In genomic region chr6:165986647-165987482, GRCh38 we compare ENCODE assay signal across 11 cellular contexts.
DNase-seq lines count a peak whose midpoint lies in the region; ATAC-seq and TF ChIP-seq lines count a peak whose summit lies in the region.
"Had no signal": no experiment of that assay in that cellular context is flagged by ENCODE, and none has a peak within 500 bp of the region (broad histone marks: within the 10 kb centered on the region; RNA-seq: fewer than 3 reads in every experiment).

No MANE protein-coding gene starts in this region.

- peak overlapping the region; percentile 75 for H2BK5ac ChIP-seq in IMR-90 (ENCODE audit: low read depth, low read length, poor library complexity, severe bottlenecking)

- in situ Hi-C loops in IMR-90 (cut with MboI; ENCODE audit: low sequenced_read_pairs): loop anchor here (5.0 kb wide), 1 partner anchor 110 kb away; no protein-coding TSS in a partner anchor

- H4K20me1 ChIP-seq in IMR-90 (ENCODE audit: insufficient read depth, low read length): peaks cover 6% of the 10 kb centered on the region; the same call in 1 of the 2 replicates

- H3K9me1 ChIP-seq in IMR-90 (ENCODE audit: insufficient read depth, low read length): no peaks in the 10 kb centered on the region

- peak overlapping the region; percentile 35; the same call in 1 of the 2 replicates for H3K56ac ChIP-seq in IMR-90 (ENCODE audit: extremely low read depth, insufficient read depth, low read length)

- H3K79me1 ChIP-seq in IMR-90 (ENCODE audit: low read depth in 1 of 2, low read length in 2 of 2): peaks cover 0 to 12% of the 10 kb centered on the region in 2 experiments; a peak in 1 of 4 replicates

- H2BK15ac ChIP-seq in IMR-90 (ENCODE audit: low read depth, low read length): 0 out of 3 replicates have a peak overlapping the region, but pooled peaks have one; percentile 33

- peak overlapping the region; percentile 16 to 27; a peak in 3 of 4 replicates for H4K8ac ChIP-seq in IMR-90 (ENCODE audit: low read depth in 2 of 2, low read length in 2 of 2)

- H2AK9ac ChIP-seq in IMR-90 (replicated peaks; ENCODE audit: low read depth, low read length, poor library complexity): no peak overlapping the region

- H3K9me3 ChIP-seq in IMR-90 (ENCODE audit: control insufficient read depth, insufficient read depth, low read length): no peaks in the 10 kb centered on the region
- H3K9me3 ChIP-seq in suprapubic skin: no peaks in the 10 kb centered on the region
- H3K9me3 ChIP-seq: pancreas had no signal

- no peak for TF ChIP-seq RAD21 in IMR-90 (IDR thresholded peaks at IDR 0.05; ENCODE audit: low read length)

- H3K4me3 ChIP-seq in IMR-90 (ENCODE audit: insufficient read depth, low read depth, low read length): peak overlapping the region; percentile 58
- peak overlapping the region; percentile 51 to 59 for H3K4me3 ChIP-seq in cardiac fibroblast (replicated peaks in 1 of 2; ENCODE audit: low read depth in 2 of 2, low read length in 2 of 2)
- peak overlapping the region; percentile 48 for H3K4me3 ChIP-seq in suprapubic skin

- no peaks in the 10 kb centered on the region for H3K27me3 ChIP-seq in IMR-90 (ENCODE audit: control insufficient read depth, insufficient read depth, low read length)
- peaks cover 51% of the 10 kb centered on the region for H3K27me3 ChIP-seq in suprapubic skin

- peaks cover 3% of the 10 kb centered on the region; the same call in 1 of the 2 replicates for H3K36me3 ChIP-seq in IMR-90 (ENCODE audit: control insufficient read depth, insufficient read depth, low read length)
- H3K36me3 ChIP-seq in suprapubic skin: no peaks in the 10 kb centered on the region
- H3K36me3 ChIP-seq: pancreas had no signal

- peak overlapping the region; percentile 34; the same call in 1 of the 2 replicates for H4K5ac ChIP-seq in IMR-90 (ENCODE audit: low read depth, low read length)

- no peak for TF ChIP-seq EP300 in suprapubic skin (IDR thresholded peaks at IDR 0.05)

- TF ChIP-seq CTCF in IMR-90 (conservative IDR thresholded peaks at IDR 0.05; ENCODE audit: low read depth, low read length) (no peak), cardiac fibroblast (IDR thresholded peaks at IDR 0.05; ENCODE audit: low read depth, low read length) (no peak), suprapubic skin (IDR thresholded peaks at IDR 0.05) (no peak)

- no TSS peak for BruUV-seq in IMR-90 (replicated peaks; lab: Mats Ljungman, UMichigan)

- H2BK20ac ChIP-seq in IMR-90 (ENCODE audit: low read depth, low read length): no peak overlapping the region

- TF ChIP-seq POLR2A in IMR-90 (IDR thresholded peaks at IDR 0.05; ENCODE audit: low read depth, low read length): peak; percentile 5
- no peak for TF ChIP-seq POLR2A in suprapubic skin (IDR thresholded peaks at IDR 0.05)

- H3K23ac ChIP-seq in IMR-90 (ENCODE audit: low read depth, low read length): 0 out of 2 replicates have a peak overlapping the region, but pooled peaks have one; percentile 24

- POLR2A ChIA-PET in IMR-90 (lab: Charles Lee; ENCODE audit: unreplicated experiment): no interaction called here

- dilution Hi-C loops in IMR-90 (cut with HindIII; ENCODE audit: low sequenced_read_pairs, unreplicated experiment): no loop called here

- no peak overlapping the region for H2BK120ac ChIP-seq in IMR-90 (ENCODE audit: low read depth, low read length)

- H2AK5ac ChIP-seq in IMR-90 (ENCODE audit: low read depth, low read length): no peak overlapping the region; the same call in 1 of the 2 replicates

- H3K4me2 ChIP-seq in IMR-90 (ENCODE audit: low read depth, low read length): peak overlapping the region; percentile 53

- peak overlapping the region; percentile 58 for H2AFZ ChIP-seq in IMR-90 (replicated peaks; ENCODE audit: low read length, poor library complexity)

- ATAC-seq in IMR-90 (ENCODE audit: low read depth) (peak; percentile 4), HG03135 (IDR thresholded peaks at IDR 0.05; ENCODE audit: unreplicated experiment) (no peak), HG03025 (IDR thresholded peaks at IDR 0.05; ENCODE audit: low FRiP score, unreplicated experiment) (no peak)

- CTCF ChIA-PET in IMR-90 (lab: Yijun Ruan, JAX): no interaction called here

- 1% methylated on average over 18 of the region's 31 CpGs; no CpG with 5 or more reads in 1 of the 2 experiments for WGBS in IMR-90 (ENCODE audit: extremely low coverage in 2 of 2, insufficient read length in 1 of 2), 2 experiments
- WGBS in suprapubic skin: under 1% methylated on average over 29 of the region's 31 CpGs

- no peak overlapping the region for H3K14ac ChIP-seq in IMR-90 (replicated peaks; ENCODE audit: low read depth, low read length)

- H3K18ac ChIP-seq in IMR-90 (ENCODE audit: low read depth, low read length): peak overlapping the region; percentile 73

- DNase-seq in IMR-90: peak; percentile 61
- DNase-seq in cardiac fibroblast (ENCODE audit: low read depth in 2 of 2): peak; percentile 27 to 44
- DNase-seq in iPS-NIHi11 (ENCODE audit: low spot score): peak; percentile 68
- no peak for DNase-seq in suprapubic skin (ENCODE audit: low spot score in 2 of 2)
- DNase-seq in NCI-H510A (lab: John Stamatoyannopoulos, UW): no peak
- no peak for DNase-seq in NCI-H1694 treated with DMSO at 0.1 percent for 48 hours (lab: John Stamatoyannopoulos, UW)
- DNase-seq: activated CD4-positive, alpha-beta T cell treated with anti-CD3 and anti-CD28 coated beads, Interleukin-2, amount 50 U/mL, for 1 hour; NCI-H524 treated with DMSO at 0.1 percent for 48 hours; pancreas had no signal

- H3K9ac ChIP-seq in IMR-90 (ENCODE audit: low read depth, low read length): peak overlapping the region; percentile 61

- peaks cover 10% of the 10 kb centered on the region for H3K4me1 ChIP-seq in IMR-90 (ENCODE audit: control insufficient read depth, insufficient read depth, low read length)
- peaks cover 13% of the 10 kb centered on the region for H3K4me1 ChIP-seq in suprapubic skin

- intact Hi-C loops in IMR-90 (cut with micrococcal nuclease): loop anchor here (5.0 kb wide), 2 partner anchors 75 to 90 kb away; no protein-coding TSS in a partner anchor

- H3K27ac ChIP-seq in IMR-90 (ENCODE audit: insufficient read depth, low read length) (peak overlapping the region; percentile 54), suprapubic skin (no peak overlapping the region)
- H3K27ac ChIP-seq: pancreas had no signal

- no peak overlapping the region for H3K4ac ChIP-seq in IMR-90 (ENCODE audit: low read depth, low read length)

- H4K91ac ChIP-seq in IMR-90 (ENCODE audit: insufficient read depth, low read depth, low read length): peak overlapping the region; percentile 74; the same call in 1 of the 2 replicates

TF ChIP-seq in IMR-90, 13 proteins besides CTCF, POLR2A, EP300 and RAD21:
- TF ChIP-seq MXI1 (IDR thresholded peaks at IDR 0.05; ENCODE audit: borderline replicate concordance, low read depth, low read length) (0 out of 2 replicates have a peak, but pooled peaks have one; percentile 7), USF2 (IDR thresholded peaks at IDR 0.05; ENCODE audit: low read depth, low read length) (no peak)

Comparison
In these comparisons a context has a peak if more than half of its experiments do, and no peak if none do; other contexts are left out.
1. DNase-seq: peak in IMR-90 (single experiment), cardiac fibroblast (2 of 2) and iPS-NIHi11 (single experiment); none in suprapubic skin (0 of 2), NCI-H510A (single experiment) and NCI-H1694 treated with DMSO at 0.1 percent for 48 hours (single experiment).
2. Peak in every context shown above with its lines, with median percentiles within 50 percentile points of each other: H3K4me3 ChIP-seq.